Comparison of ENCODE assay signal across 1 cellular context in the genomic region with DNA sequence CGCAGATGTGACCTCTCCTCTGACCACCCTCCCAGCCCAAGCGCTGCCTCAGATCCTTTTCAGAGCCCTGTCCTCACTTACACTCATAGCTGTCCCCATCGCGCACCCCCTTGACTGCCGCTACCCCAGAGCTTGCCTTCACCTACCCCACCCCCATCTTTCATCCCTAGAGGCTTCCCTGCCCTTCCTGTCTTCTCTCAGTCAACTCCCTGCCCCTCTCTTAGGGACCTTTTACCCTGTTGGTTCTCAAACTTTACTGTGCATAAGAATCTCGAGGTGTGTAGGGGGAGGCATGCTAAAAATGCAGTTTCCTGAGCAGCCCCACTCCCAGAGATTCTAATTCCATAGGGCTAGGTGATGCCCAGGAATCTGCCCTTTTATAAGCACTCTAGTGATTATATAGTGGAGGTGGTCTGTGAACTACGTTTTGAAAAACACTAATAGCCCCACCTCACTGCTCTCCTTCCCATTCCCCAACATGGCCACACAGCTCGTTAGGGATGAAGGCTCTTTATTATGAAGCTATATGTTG.
TF ChIP-seq lines count a peak whose summit lies in the region.

No MANE protein-coding gene starts in this region.

TF ChIP-seq in WTC11, 78 proteins besides CTCF, POLR2A, EP300 and RAD21 (continued from another document):
- TF ChIP-seq, protein P1, sequence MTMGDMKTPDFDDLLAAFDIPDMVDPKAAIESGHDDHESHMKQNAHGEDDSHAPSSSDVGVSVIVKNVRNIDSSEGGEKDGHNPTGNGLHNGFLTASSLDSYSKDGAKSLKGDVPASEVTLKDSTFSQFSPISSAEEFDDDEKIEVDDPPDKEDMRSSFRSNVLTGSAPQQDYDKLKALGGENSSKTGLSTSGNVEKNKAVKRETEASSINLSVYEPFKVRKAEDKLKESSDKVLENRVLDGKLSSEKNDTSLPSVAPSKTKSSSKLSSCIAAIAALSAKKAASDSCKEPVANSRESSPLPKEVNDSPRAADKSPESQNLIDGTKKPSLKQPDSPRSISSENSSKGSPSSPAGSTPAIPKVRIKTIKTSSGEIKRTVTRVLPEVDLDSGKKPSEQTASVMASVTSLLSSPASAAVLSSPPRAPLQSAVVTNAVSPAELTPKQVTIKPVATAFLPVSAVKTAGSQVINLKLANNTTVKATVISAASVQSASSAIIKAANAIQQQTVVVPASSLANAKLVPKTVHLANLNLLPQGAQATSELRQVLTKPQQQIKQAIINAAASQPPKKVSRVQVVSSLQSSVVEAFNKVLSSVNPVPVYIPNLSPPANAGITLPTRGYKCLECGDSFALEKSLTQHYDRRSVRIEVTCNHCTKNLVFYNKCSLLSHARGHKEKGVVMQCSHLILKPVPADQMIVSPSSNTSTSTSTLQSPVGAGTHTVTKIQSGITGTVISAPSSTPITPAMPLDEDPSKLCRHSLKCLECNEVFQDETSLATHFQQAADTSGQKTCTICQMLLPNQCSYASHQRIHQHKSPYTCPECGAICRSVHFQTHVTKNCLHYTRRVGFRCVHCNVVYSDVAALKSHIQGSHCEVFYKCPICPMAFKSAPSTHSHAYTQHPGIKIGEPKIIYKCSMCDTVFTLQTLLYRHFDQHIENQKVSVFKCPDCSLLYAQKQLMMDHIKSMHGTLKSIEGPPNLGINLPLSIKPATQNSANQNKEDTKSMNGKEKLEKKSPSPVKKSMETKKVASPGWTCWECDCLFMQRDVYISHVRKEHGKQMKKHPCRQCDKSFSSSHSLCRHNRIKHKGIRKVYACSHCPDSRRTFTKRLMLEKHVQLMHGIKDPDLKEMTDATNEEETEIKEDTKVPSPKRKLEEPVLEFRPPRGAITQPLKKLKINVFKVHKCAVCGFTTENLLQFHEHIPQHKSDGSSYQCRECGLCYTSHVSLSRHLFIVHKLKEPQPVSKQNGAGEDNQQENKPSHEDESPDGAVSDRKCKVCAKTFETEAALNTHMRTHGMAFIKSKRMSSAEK (CRISPR knock-in tag; IDR thresholded peaks at IDR 0.05; ENCODE audit: borderline replicate concordance) = no peak
TF ChIP-seq in WTC11: peak in this region for 0.
